20 cellular contexts compared by ENCODE assay signal in genomic region chr21:15343066-15343465, GRCh38.
DNase-seq lines count a peak whose midpoint lies in the region; ATAC-seq, FAIRE-seq and TF ChIP-seq lines count a peak whose summit lies in the region.
"Had no signal": no experiment of that assay in that cellular context is flagged by ENCODE, and none has a peak within 500 bp of the region (broad histone marks: within the 10 kb centered on the region; RNA-seq: fewer than 3 reads in every experiment).

No MANE protein-coding gene starts in this region.

- intact Hi-C loops in HepG2 (cut with micrococcal nuclease; ENCODE audit: unreplicated experiment), result no loop called here
- intact Hi-C loops in right lobe of liver (cut with DNase I), result no loop called here

- no peaks in the 10 kb centered on the region for H3K23me2 ChIP-seq in H1 (ENCODE audit: low read depth, low read length)

- H3K27me3 ChIP-seq in HepG2 (ENCODE audit: control insufficient read depth in 1 of 2, insufficient read depth in 2 of 2, low read length in 2 of 2) (no peaks in the 10 kb centered on the region), right lobe of liver (no peaks in the 10 kb centered on the region), H1 (replicated peaks in 1 of 4; ENCODE audit: control insufficient read depth in 3 of 4, extremely low read depth in 1 of 4, insufficient read depth in 3 of 4, low read length in 3 of 4) (no peaks in the 10 kb centered on the region)
- H3K27me3 ChIP-seq: BLaER1 had no signal

- no peak for TF ChIP-seq CTCF in HepG2 (CRISPR knock-in tag; IDR thresholded peaks at IDR 0.05)
- TF ChIP-seq CTCF in right lobe of liver (IDR thresholded peaks at IDR 0.05), result no peak
- no peak for TF ChIP-seq CTCF in H1 (IDR thresholded peaks at IDR 0.05; ENCODE audit: control extremely low read depth in 1 of 3, insufficient read depth in 1 of 3, low read depth in 1 of 3, low read length in 3 of 3)

- H3K14ac ChIP-seq in H1 (ENCODE audit: insufficient read length), result no peak overlapping the region

- no peak overlapping the region for H2BK20ac ChIP-seq in H1 (ENCODE audit: low read length)

- H3K79me2 ChIP-seq in HepG2 (ENCODE audit: insufficient read depth, low read length), result no peaks in the 10 kb centered on the region
- no peaks in the 10 kb centered on the region for H3K79me2 ChIP-seq in H1 (ENCODE audit: control insufficient read depth in 1 of 2, insufficient read depth in 2 of 2, low read length in 2 of 2)

- H4K91ac ChIP-seq in H1 (replicated peaks; ENCODE audit: insufficient read length, low read length), result no peak overlapping the region

- TF ChIP-seq RAD21 in HepG2 (CRISPR knock-in tag; IDR thresholded peaks at IDR 0.05) (no peak), H1 (IDR thresholded peaks at IDR 0.05 in 1 of 2, conservative IDR thresholded peaks at IDR 0.05 in 1 of 2; ENCODE audit: low read depth in 2 of 2, low read length in 2 of 2) (no peak)

- H4K8ac ChIP-seq in H1 (ENCODE audit: extremely low read depth, insufficient read depth, low read length), result no peak overlapping the region

- H3K4ac ChIP-seq in H1 (replicated peaks; ENCODE audit: insufficient read length, low read depth, low read length), result no peak overlapping the region

- CTCF ChIA-PET in HepG2 (lab: Yijun Ruan, JAX; ENCODE audit: low intra/inter-chr PET ratio, low total read pairs), result no interaction called here
- CTCF ChIA-PET in H1 (lab: Charles Lee; ENCODE audit: partially characterized antibody), result no interaction called here

- H2BK5ac ChIP-seq in H1 (ENCODE audit: low read depth, low read length), result no peak overlapping the region

- ATAC-seq in HepG2 (no peak), right lobe of liver (no peak), HG03196 (IDR thresholded peaks at IDR 0.05; ENCODE audit: unreplicated experiment) (no peak), GM18870 (IDR thresholded peaks at IDR 0.05; ENCODE audit: unreplicated experiment) (no peak)
- ATAC-seq in stimulated activated naive CD8-positive, alpha-beta T cell treated with anti-CD3 and anti-CD28 coated beads, Interleukin-15, Interleukin-2, amounts not matched to agents 100 U/mL and 50 U/mL, for 24 hours, result no peak
- ATAC-seq: CD8-positive, alpha-beta T cell; Panc1 had no signal

- H3K9me3 ChIP-seq in HepG2 (ENCODE audit: low read length), result no peaks in the 10 kb centered on the region
- H3K9me3 ChIP-seq in right lobe of liver, result no peaks in the 10 kb centered on the region
- H3K9me3 ChIP-seq in H1 (ENCODE audit: insufficient read depth in 2 of 2, low read depth in 1 of 2, low read length in 1 of 2), result no peaks in the 10 kb centered on the region

- no peak overlapping the region for H2BK15ac ChIP-seq in H1 (ENCODE audit: low read length)

- H3K18ac ChIP-seq in H1 (ENCODE audit: extremely low read depth, low read length), result no peak overlapping the region

- no peak overlapping the region for H3K56ac ChIP-seq in H1 (replicated peaks; ENCODE audit: insufficient read length, low read depth, low read length)

- H3K4me2 ChIP-seq in HepG2 (ENCODE audit: low read depth, low read length) (no peak overlapping the region), H1 (ENCODE audit: insufficient read depth in 1 of 2, low read depth in 2 of 2, low read length in 2 of 2) (no peak overlapping the region)
- H3K4me2 ChIP-seq: BLaER1 had no signal

- FAIRE-seq in HepG2 (lab: Jason Lieb, UNC) (no peak), H1 (lab: Jason Lieb, UNC) (no peak)
- FAIRE-seq: D721Med had no signal

- no peak overlapping the region for H2BK12ac ChIP-seq in H1 (ENCODE audit: low read depth, low read length)

- WGBS in HepG2 (ENCODE audit: low lambda C conversion rate), result 74% methylated on average over 1 of the region's 1 CpG
- WGBS in right lobe of liver (ENCODE audit: insufficient coverage, low coverage, low lambda C conversion rate, missing lambda C conversion rate), result 50% methylated on average over 1 of the region's 1 CpG
- 89% methylated on average over 1 of the region's 1 CpG; no CpG with 5 or more reads in 1 of the 2 experiments for WGBS in H1 (ENCODE audit: extremely low coverage in 1 of 2, insufficient coverage in 1 of 2, insufficient read length in 1 of 2, insufficient replicate concordance in 2 of 2, low coverage in 1 of 2, low lambda C conversion rate in 2 of 2, missing lambda C conversion rate in 1 of 2), 2 experiments

- TF ChIP-seq EP300 in HepG2 (IDR thresholded peaks at IDR 0.05; ENCODE audit: low read depth in 2 of 2, low read length in 2 of 2), result no peak
- TF ChIP-seq EP300 in HepG2 (CRISPR knock-in tag; IDR thresholded peaks at IDR 0.05; ENCODE audit: borderline replicate concordance), result no peak
- TF ChIP-seq EP300 in H1 (IDR thresholded peaks at IDR 0.05; ENCODE audit: borderline replicate concordance in 1 of 2, low read depth in 2 of 2, low read length in 2 of 2), result no peak

- no peak overlapping the region for H2AK5ac ChIP-seq in H1 (ENCODE audit: low read depth, low read length)

- H3K36me3 ChIP-seq in HepG2 (replicated peaks in 1 of 2; ENCODE audit: control insufficient read depth in 1 of 2, insufficient read depth in 2 of 2, low read length in 2 of 2) (no peaks in the 10 kb centered on the region), right lobe of liver (no peaks in the 10 kb centered on the region), H1 (ENCODE audit: control insufficient read depth in 2 of 4, insufficient read depth in 4 of 4, low read length in 3 of 4) (no peaks in the 10 kb centered on the region)

- in situ Hi-C loops in HepG2 (cut with HindIII; ENCODE audit: extremely low pct_ligation_motif_present, low pct_unique_long_range_greater_than_20kb), result no loop called here

- H3K4me3 ChIP-seq in HepG2 (replicated peaks in 1 of 3; ENCODE audit: insufficient read depth in 1 of 3, low read depth in 2 of 3, low read length in 3 of 3) (no peak overlapping the region), right lobe of liver (no peak overlapping the region), H1 (ENCODE audit: extremely low read depth in 1 of 4, insufficient read depth in 2 of 4, low read depth in 3 of 4, low read length in 4 of 4) (no peak overlapping the region)
- H3K4me3 ChIP-seq: BLaER1, SK-N-MC had no signal

- H3K9ac ChIP-seq in HepG2 (ENCODE audit: insufficient read depth, low read depth, low read length), result no peak overlapping the region
- H3K9ac ChIP-seq in H1 (replicated peaks in 1 of 4; ENCODE audit: extremely low read depth in 1 of 4, low read depth in 3 of 4, low read length in 3 of 4), result no peak overlapping the region
- H3K9ac ChIP-seq: BLaER1 had no signal

- H3K27ac ChIP-seq in HepG2 (ENCODE audit: extremely low read length, insufficient read depth, low read length) (no peak overlapping the region), right lobe of liver (no peak overlapping the region), H1 (ENCODE audit: low read depth, low read length) (no peak overlapping the region)
- H3K27ac ChIP-seq: BLaER1, SK-N-MC had no signal

- H4K20me1 ChIP-seq in HepG2 (ENCODE audit: insufficient read depth, low read length), result no peaks in the 10 kb centered on the region
- no peaks in the 10 kb centered on the region for H4K20me1 ChIP-seq in H1 (replicated peaks in 1 of 2; ENCODE audit: control insufficient read depth in 1 of 2, insufficient read depth in 2 of 2, low read length in 2 of 2)
- H4K20me1 ChIP-seq: BLaER1 had no signal

- no peak overlapping the region for H3K23ac ChIP-seq in H1 (ENCODE audit: insufficient read length)

- no peak overlapping the region for H4K5ac ChIP-seq in H1 (ENCODE audit: insufficient read length, low read depth, low read length)

- no TSS peak for BruUV-seq in HepG2 (replicated peaks; lab: Mats Ljungman, UMichigan)

- no peak overlapping the region for H2BK120ac ChIP-seq in H1 (replicated peaks; ENCODE audit: low read depth, low read length)

- TF ChIP-seq POLR2A in HepG2 (IDR thresholded peaks at IDR 0.05; ENCODE audit: insufficient read depth in 1 of 2, low read depth in 2 of 2, low read length in 2 of 2), result no peak
- no peak for TF ChIP-seq POLR2A in right lobe of liver (IDR thresholded peaks at IDR 0.05)
- no peak for TF ChIP-seq POLR2A in H1 (IDR thresholded peaks at IDR 0.05; ENCODE audit: control extremely low read depth in 1 of 2, low read depth in 2 of 2, low read length in 2 of 2)

- DNase-seq in HepG2 (ENCODE audit: low spot score) (no peak), right lobe of liver (no peak), H1 (ENCODE audit: low read depth in 1 of 2, low spot score in 2 of 2) (no peak), iris pigment epithelial cell (ENCODE audit: low read depth) (peak; percentile 14), epidermal melanocyte (ENCODE audit: insufficient read length, low spot score) (no peak)
- no peak for DNase-seq in stimulated activated naive CD8-positive, alpha-beta T cell treated with anti-CD3 and anti-CD28 coated beads, Interleukin-15, Interleukin-2, amounts not matched to agents 100 U/mL and 50 U/mL, for 24 hours
- DNase-seq: 8988T; CD8-positive, alpha-beta T cell; DMS79; NCI-H1048; NCI-H1436 treated with DMSO at 0.1 percent for 48 hours; NCI-H2029 treated with DMSO at 0.1 percent for 48 hours; NCI-H510A treated with DMSO at 0.1 percent for 48 hours; Right ventricle myocardium superior had no signal

- H3K4me1 ChIP-seq in HepG2 (ENCODE audit: insufficient read depth, low read length) (no peaks in the 10 kb centered on the region), right lobe of liver (no peaks in the 10 kb centered on the region), H1 (replicated peaks in 1 of 4; ENCODE audit: control insufficient read depth in 3 of 4, insufficient read depth in 4 of 4, low read length in 3 of 4) (no peaks in the 10 kb centered on the region)

- POLR2A ChIA-PET in HepG2 (lab: Yijun Ruan, JAX), result no interaction called here
- POLR2A ChIA-PET in H1 (lab: Charles Lee; ENCODE audit: partially characterized antibody), result no interaction called here

- H2AFZ ChIP-seq in HepG2 (ENCODE audit: low read length) (no peak overlapping the region), H1 (ENCODE audit: low read length) (no peak overlapping the region)

- no peaks in the 10 kb centered on the region for H3K79me1 ChIP-seq in H1 (ENCODE audit: low read depth, low read length)

TF ChIP-seq in HepG2, 621 proteins besides CTCF, POLR2A, EP300 and RAD21 (continues in another document):
- 0 out of 2 replicates have a peak, but pooled peaks have one; percentile 28 for TF ChIP-seq MAFG (CRISPR knock-in tag; IDR thresholded peaks at IDR 0.05)
- no peak for TF ChIP-seq IKZF1 (IDR thresholded peaks at IDR 0.05)
- no peak for TF ChIP-seq TAF1 (CRISPR knock-in tag; IDR thresholded peaks at IDR 0.05)
- TF ChIP-seq MAFK (conservative IDR thresholded peaks at IDR 0.05 in 1 of 2, IDR thresholded peaks at IDR 0.05 in 1 of 2; ENCODE audit: low read length in 2 of 2), result peak; percentile 39 to 65
- TF ChIP-seq NFE2L2 (IDR thresholded peaks at IDR 0.05; ENCODE audit: low read length), result peak; percentile 91

TF ChIP-seq in H1, 55 proteins besides CTCF, POLR2A, EP300 and RAD21:
- TF ChIP-seq MAFK (IDR thresholded peaks at IDR 0.05; ENCODE audit: low read depth, low read length), result peak; percentile 50; the same call in 1 of the 2 replicates
- TF ChIP-seq BACH1 (IDR thresholded peaks at IDR 0.05; ENCODE audit: low read length), result peak; percentile 61
- no peak for TF ChIP-seq SRF (IDR thresholded peaks at IDR 0.05; ENCODE audit: low read depth, low read length)

Comparison
In these comparisons a context has a peak if more than half of its experiments do, and no peak if none do; other contexts are left out.
1. Of the 41 proteins assayed by ChIP-seq in both HepG2 and H1: peak only in HepG2: none; only in H1: none; in both: MAFK; in neither: 40.